ENCODE assay signal across 8 cellular contexts in the genomic region with DNA sequence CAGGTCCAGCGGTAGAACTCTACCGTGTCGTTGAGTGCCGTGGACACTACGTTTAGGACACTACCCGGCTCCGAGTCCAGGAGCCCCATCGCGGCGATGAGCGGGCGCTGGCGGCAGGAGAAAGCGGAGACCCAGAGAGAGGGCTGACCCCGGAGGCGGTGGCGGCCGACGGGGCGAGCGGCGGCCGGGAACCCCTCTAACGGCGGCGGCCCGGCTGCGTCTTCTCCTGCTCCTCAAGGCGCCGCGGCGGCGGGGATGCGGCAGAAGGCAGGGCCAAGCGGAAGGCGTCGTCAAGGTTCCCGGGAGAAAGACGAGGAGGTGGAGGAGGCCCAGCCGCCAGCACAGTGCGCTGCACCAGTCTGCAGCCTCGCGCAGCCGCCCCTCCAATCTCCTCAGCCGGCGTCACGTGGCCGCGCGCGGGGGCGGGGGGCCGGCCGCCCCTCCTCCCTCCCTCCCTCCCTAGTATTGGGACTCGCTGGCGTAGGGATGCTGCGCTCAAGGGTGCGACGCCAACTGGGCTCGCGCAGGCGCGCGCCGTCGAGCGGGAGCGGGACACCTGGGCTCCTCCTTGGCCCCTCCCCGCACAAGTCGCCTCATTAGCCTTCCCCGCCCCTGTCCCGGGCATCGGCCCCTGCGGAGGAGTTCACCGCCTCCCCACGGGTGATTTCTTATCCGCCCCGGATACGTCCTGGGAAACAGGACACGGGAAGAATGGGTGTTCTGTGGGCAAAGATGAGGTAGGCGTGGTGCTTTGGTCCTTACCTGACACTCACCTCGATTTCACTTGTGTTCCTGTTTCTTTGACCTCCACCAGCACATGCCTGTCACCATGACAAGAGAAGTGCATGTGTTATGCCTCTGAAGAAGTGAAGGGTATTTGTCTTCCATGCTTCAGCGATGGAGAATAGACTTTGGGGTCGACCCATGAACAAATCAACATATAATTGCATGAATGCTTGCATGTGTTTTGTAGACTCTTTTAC. TPM values are rescaled to one million over a fixed set of nuclear protein-coding genes. Genes with fewer than 3 reads are reported as not detected.
DNase-seq lines count a peak whose midpoint lies in the region; ATAC-seq, FAIRE-seq and TF ChIP-seq lines count a peak whose summit lies in the region.

A gene (minus strand): TSS at position 363 of the 983 bp plus-strand sequence. CDS start 274 bp downstream, at position 89.

- H3K27ac ChIP-seq in endothelial cell of umbilical vein (ENCODE audit: insufficient read depth, low read depth, low read length) = no peak within 1 kb of the TSS

- peaks cover 13% of the 10 kb centered on the region for H3K4me1 ChIP-seq in endothelial cell of umbilical vein (ENCODE audit: control insufficient read depth, extremely low read depth, insufficient read depth, low read length)

- no peaks in the 10 kb centered on the region for H3K36me3 ChIP-seq in endothelial cell of umbilical vein (ENCODE audit: control insufficient read depth in 2 of 2, extremely low read depth in 1 of 2, insufficient read depth in 2 of 2, low read length in 2 of 2)

- peak; percentile 26 for TF ChIP-seq POLR2A in endothelial cell of umbilical vein (IDR thresholded peaks at IDR 0.05; ENCODE audit: low read depth, low read length)

- TF ChIP-seq CTCF in GM12864 (IDR thresholded peaks at IDR 0.05; ENCODE audit: low read depth, low read length, missing control alignments) (no peak), endothelial cell of umbilical vein (IDR thresholded peaks at IDR 0.05; ENCODE audit: extremely low read depth in 1 of 2, insufficient read depth in 1 of 2, low read depth in 1 of 2, low read length in 2 of 2) (no peak)

- intact Hi-C loops in endothelial cell of umbilical vein (cut with micrococcal nuclease) = loop anchor here (1.0 to 10.0 kb wide), 3 partner anchors 57 to 507 kb away; a partner anchor contains a TSS

- no TSS peak for BruUV-seq in endothelial cell of umbilical vein (replicated peaks; lab: Mats Ljungman, UMichigan)

- ATAC-seq in HG03039 (IDR thresholded peaks at IDR 0.05; ENCODE audit: unreplicated experiment) = peak; percentile 50

- H3K9ac ChIP-seq in endothelial cell of umbilical vein (replicated peaks; ENCODE audit: extremely low read depth, insufficient read depth, low read length) = peak within 1 kb of the TSS; percentile 58

- dilution Hi-C loops in endothelial cell of umbilical vein (cut with MboI; ENCODE audit: extremely low pct_ligation_motif_present, low sequenced_read_pairs) = no loop called here

- no peak for DNase-seq in GM12864 (ENCODE audit: low read depth)
- peak; percentile 70 for DNase-seq in NCI-H446 treated with DMSO at 0.1 percent for 48 hours (lab: John Stamatoyannopoulos, UW)
- peak; percentile 73 for DNase-seq in activated CD8-positive, alpha-beta memory T cell treated with anti-CD3 and anti-CD28 coated beads, Interleukin-2, amount 50 U/mL, for 4 hours
- DNase-seq in endothelial cell of umbilical vein (ENCODE audit: low read depth, low spot score) = peak; percentile 62
- DNase-seq in middle frontal gyrus (ENCODE audit: extremely low spot score, low spot score) = peak; percentile 58
- DNase-seq in stimulated activated CD8-positive, alpha-beta memory T cell treated with anti-CD3 and anti-CD28 coated beads, Interleukin-2, amount 100 ng/mL, for 48 hours (ENCODE audit: low read depth in 2 of 2) = peak; percentile 51 to 64
- DNase-seq in NCI-H1048 (lab: John Stamatoyannopoulos, UW) = no peak

- FAIRE-seq in endothelial cell of umbilical vein (lab: Jason Lieb, UNC) = peak; percentile 73

- CTCF ChIA-PET in endothelial cell of umbilical vein (lab: Charles Lee) = interaction anchor here (0.7 to 1.8 kb wide), 11 partner anchors 7 to 185 kb away, joined by 3 to 12 read pairs (median 4); a partner anchor contains a TSS

- POLR2A ChIA-PET in endothelial cell of umbilical vein (lab: Charles Lee) = interaction anchor here (0.9 kb wide), 1 partner anchor 159 kb away, joined by 5 read pairs; a partner anchor contains a TSS

- peak within 1 kb of the TSS; percentile 95 for H3K4me2 ChIP-seq in endothelial cell of umbilical vein (ENCODE audit: insufficient read depth, low read length)

- H3K9me3 ChIP-seq in endothelial cell of umbilical vein (replicated peaks; ENCODE audit: control insufficient read depth, insufficient read depth, low read length) = no peaks in the 10 kb centered on the region

- peak within 1 kb of the TSS; percentile 46 for H3K4me3 ChIP-seq in GM12864 (ENCODE audit: low read depth, low read length)
- H3K4me3 ChIP-seq in endothelial cell of umbilical vein (replicated peaks in 1 of 3; ENCODE audit: insufficient read depth in 1 of 3, low read depth in 1 of 3, low read length in 3 of 3) = peak within 1 kb of the TSS; percentile 32 to 79 (median 56)

- peaks cover 6 to 30% of the 10 kb centered on the region in 2 experiments for H3K27me3 ChIP-seq in endothelial cell of umbilical vein (ENCODE audit: control insufficient read depth in 2 of 2, insufficient read depth in 2 of 2, low read length in 2 of 2)

- no peaks in the 10 kb centered on the region for H3K9me1 ChIP-seq in endothelial cell of umbilical vein (replicated peaks; ENCODE audit: control insufficient read depth, extremely low read depth, insufficient read depth, low read length)

- peak within 1 kb of the TSS; percentile 100 for H2AFZ ChIP-seq in endothelial cell of umbilical vein (ENCODE audit: low read depth, low read length)

- no peaks in the 10 kb centered on the region for H4K20me1 ChIP-seq in endothelial cell of umbilical vein (replicated peaks; ENCODE audit: control insufficient read depth, extremely low read depth, insufficient read depth, low read length)

- no peaks in the 10 kb centered on the region for H3K79me2 ChIP-seq in endothelial cell of umbilical vein (ENCODE audit: control insufficient read depth, insufficient read depth, low read length)

TF ChIP-seq in endothelial cell of umbilical vein, 7 proteins besides CTCF, POLR2A, EP300 and RAD21:
- TF ChIP-seq, protein P1, sequence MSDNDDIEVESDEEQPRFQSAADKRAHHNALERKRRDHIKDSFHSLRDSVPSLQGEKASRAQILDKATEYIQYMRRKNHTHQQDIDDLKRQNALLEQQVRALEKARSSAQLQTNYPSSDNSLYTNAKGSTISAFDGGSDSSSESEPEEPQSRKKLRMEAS (IDR thresholded peaks at IDR 0.05; ENCODE audit: insufficient read depth, insufficient read length) = peak; percentile 77
- TF ChIP-seq MYC (IDR thresholded peaks at IDR 0.05; ENCODE audit: low read depth, low read length) (no peak), POLR2AphosphoS5 (IDR thresholded peaks at IDR 0.05; ENCODE audit: insufficient read depth, low read depth, low read length) (peak; percentile 47), FOS (IDR thresholded peaks at IDR 0.05; ENCODE audit: borderline replicate concordance, insufficient read depth, low read length) (no peak), EZH2 (IDR thresholded peaks at IDR 0.05; ENCODE audit: borderline replicate concordance, low read depth, low read length, severe bottlenecking) (peak; percentile 63), JUN (IDR thresholded peaks at IDR 0.05; ENCODE audit: borderline replicate concordance, insufficient read depth, insufficient read length, low read depth) (no peak)

RNA-seq across cellular contexts. Expression of the gene that starts here (rescaled TPM):
- total RNA-seq in endothelial cell of umbilical vein = 3.3 and 4.1 TPM in 2 replicates
- 0.57 and 0.98 TPM in 2 replicates for polyA plus RNA-seq in endothelial cell of umbilical vein
- polyA plus RNA-seq in endothelial cell of umbilical vein (2011; cell fraction: cytosol; rRNA removed) = 0.85 and 0.97 TPM in 2 replicates
- polyA plus RNA-seq in endothelial cell of umbilical vein (2011; cell fraction: nucleus; rRNA removed) = 0.83 and 1.1 TPM in 2 replicates
- polyA plus RNA-seq in endothelial cell of umbilical vein (2012) = 2.8 and 3.8 TPM in 2 replicates
- polyA minus RNA-seq in endothelial cell of umbilical vein = 1.2 and 2.5 TPM in 2 replicates
- not detected for polyA minus RNA-seq in endothelial cell of umbilical vein (2011; cell fraction: cytosol; rRNA and poly(A)+ RNA removed)
- polyA minus RNA-seq in endothelial cell of umbilical vein (2011; cell fraction: nucleus; rRNA and poly(A)+ RNA removed) = 1.1 and 1.2 TPM in 2 replicates

Comparison
In these comparisons a context has a peak if more than half of its experiments do, and no peak if none do; other contexts are left out.
1. DNase-seq: peak in NCI-H446 treated with DMSO at 0.1 percent for 48 hours (single experiment), activated CD8-positive, alpha-beta memory T cell treated with anti-CD3 and anti-CD28 coated beads, Interleukin-2, amount 50 U/mL, for 4 hours (single experiment), endothelial cell of umbilical vein (single experiment), middle frontal gyrus (single experiment) and stimulated activated CD8-positive, alpha-beta memory T cell treated with anti-CD3 and anti-CD28 coated beads, Interleukin-2, amount 100 ng/mL, for 48 hours (2 of 2); none in GM12864 (single experiment) and NCI-H1048 (single experiment).